8 cellular contexts compared by ENCODE assay signal in the genomic region with DNA sequence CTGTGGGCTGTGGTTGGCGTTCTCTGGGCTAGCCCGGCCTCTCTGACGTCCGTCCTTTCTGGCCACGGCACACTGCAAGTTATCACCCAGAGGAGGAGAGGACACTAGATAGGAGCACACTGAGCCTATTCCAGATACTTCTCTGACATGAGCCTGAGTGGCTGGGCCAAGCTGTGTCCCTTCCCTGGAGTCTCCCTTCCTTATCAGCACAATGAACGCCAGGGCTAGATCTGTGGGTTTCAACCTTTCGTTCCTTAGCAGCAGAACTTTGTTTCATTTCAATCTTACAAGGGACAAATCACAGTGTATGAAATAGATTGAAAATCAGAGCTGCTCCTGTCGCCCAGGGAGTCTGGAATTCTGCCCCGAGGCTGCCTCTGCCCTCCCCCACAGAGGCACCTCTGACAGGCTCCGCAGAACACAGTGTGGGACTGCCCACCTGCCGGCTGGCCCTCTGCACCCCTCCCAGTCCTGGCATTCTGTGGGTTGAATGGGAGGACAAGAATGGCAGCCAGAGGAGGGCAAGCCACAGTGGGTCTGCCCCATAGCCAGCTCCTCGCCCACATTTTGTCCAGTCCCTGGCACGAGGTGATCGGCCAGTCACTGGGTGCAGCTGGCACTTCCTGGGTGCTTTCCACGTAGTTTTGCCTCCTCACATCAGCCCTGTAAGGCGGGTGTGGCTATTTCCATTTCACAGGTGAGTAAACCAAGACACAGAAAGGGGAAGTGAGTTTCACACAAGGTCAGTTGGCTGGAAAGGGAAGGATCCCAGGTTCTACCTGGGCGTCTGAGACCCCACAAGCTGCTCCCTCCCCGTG. TPM values are rescaled to one million over a fixed set of nuclear protein-coding genes. Genes with fewer than 3 reads are reported as not detected.
DNase-seq lines count a peak whose midpoint lies in the region; ATAC-seq and TF ChIP-seq lines count a peak whose summit lies in the region.

No MANE protein-coding gene starts in this region.

- no peak for TF ChIP-seq CTCF in GM13977 (IDR thresholded peaks at IDR 0.05; ENCODE audit: extremely low read depth, insufficient read depth, missing control alignments)

- H3K36me3 Mint-ChIP-seq in activated T-helper 17 cell treated with anti-CD3 and anti-CD28 coated beads, Interleukin-2, amount 50 U/mL, for 72 hours (ENCODE audit: low read depth): peaks cover 35% of the 10 kb centered on the region
- peaks cover 8 to 16% (median 10%) of the 10 kb centered on the region in 3 donors for H3K36me3 Mint-ChIP-seq in immature natural killer cell

- peak overlapping the region; percentile 29 for H3K27ac Mint-ChIP-seq in activated T-helper 17 cell treated with anti-CD3 and anti-CD28 coated beads, Interleukin-2, amount 50 U/mL, for 72 hours
- H3K27ac Mint-ChIP-seq in immature natural killer cell: peak overlapping the region; percentile 57 to 97 (median 92)

- peak; percentile 42 for ATAC-seq in HG02610 (IDR thresholded peaks at IDR 0.05; ENCODE audit: unreplicated experiment)
- ATAC-seq in activated T-helper 17 cell treated with anti-CD3 and anti-CD28 coated beads, Interleukin-2, amount 50 U/mL, for 72 hours (replicated peaks): no peak
- ATAC-seq in HG03039 (IDR thresholded peaks at IDR 0.05; ENCODE audit: unreplicated experiment): no peak

- DNase-seq in GM13977 (ENCODE audit: low spot score) (peak; percentile 44), immature natural killer cell (peak in 2 of 3 donors; percentile 10 to 12), stromal cell of bone marrow (ENCODE audit: low read depth) (peak; percentile 68), RKO (ENCODE audit: low spot score) (no peak)
- DNase-seq in stimulated activated CD4-positive, alpha-beta T cell treated with anti-CD3 and anti-CD28 coated beads, Interleukin-15, amount 100 ng/mL, for 24 hours: no peak

- in situ Hi-C loops in GM13977 (cut with MboI; ENCODE audit: low pct_unique_long_range_greater_than_20kb, low sequenced_read_pairs, unreplicated experiment): no loop called here

- no peak overlapping the region for H3K4me3 Mint-ChIP-seq in activated T-helper 17 cell treated with anti-CD3 and anti-CD28 coated beads, Interleukin-2, amount 50 U/mL, for 72 hours
- H3K4me3 Mint-ChIP-seq in immature natural killer cell: peak overlapping the region in 1 of 5 donors; percentile 46

- H3K9me3 Mint-ChIP-seq in activated T-helper 17 cell treated with anti-CD3 and anti-CD28 coated beads, Interleukin-2, amount 50 U/mL, for 72 hours: no peaks in the 10 kb centered on the region
- no peaks in the 10 kb centered on the region for H3K9me3 Mint-ChIP-seq in immature natural killer cell

- peaks cover 4% of the 10 kb centered on the region for H3K4me1 Mint-ChIP-seq in activated T-helper 17 cell treated with anti-CD3 and anti-CD28 coated beads, Interleukin-2, amount 50 U/mL, for 72 hours
- peaks cover 32 to 39% of the 10 kb centered on the region in 2 donors for H3K4me1 Mint-ChIP-seq in immature natural killer cell

- H3K27me3 Mint-ChIP-seq in activated T-helper 17 cell treated with anti-CD3 and anti-CD28 coated beads, Interleukin-2, amount 50 U/mL, for 72 hours: no peaks in the 10 kb centered on the region
- peaks cover 0 to 2% (median 0%) of the 10 kb centered on the region in 3 donors for H3K27me3 Mint-ChIP-seq in immature natural killer cell (ENCODE audit: low read depth in 3 of 3)

RNA-seq across cellular contexts. Expression of a gene that starts 26.0 kb away (rescaled TPM):
- 10 to 100 TPM; 10.5 to 14.0 TPM for total RNA-seq in activated T-helper 17 cell treated with anti-CD3 and anti-CD28 coated beads, Interleukin-2, amount 50 U/mL, for 72 hours
- polyA plus RNA-seq in immature natural killer cell: 10 to 100 TPM in 2 of 3 donors, 1 to 10 TPM in 1; 9.6 to 26.0 (median 23.0) TPM

RNA-seq across cellular contexts. Expression of a gene that starts 30.4 kb away (rescaled TPM):
- 1 to 10 TPM; 5.1 to 6.4 TPM for total RNA-seq in activated T-helper 17 cell treated with anti-CD3 and anti-CD28 coated beads, Interleukin-2, amount 50 U/mL, for 72 hours
- polyA plus RNA-seq in immature natural killer cell: 1 to 10 TPM in 1 of 3 donors, under 1 TPM in 1, not detected in 1; 0.82 to 4.1 TPM

RNA-seq across cellular contexts. Expression of a gene that starts 53.9 kb away (rescaled TPM):
- total RNA-seq in activated T-helper 17 cell treated with anti-CD3 and anti-CD28 coated beads, Interleukin-2, amount 50 U/mL, for 72 hours: not detected
- not detected for polyA plus RNA-seq in immature natural killer cell

Comparison
In these comparisons a context has a peak if more than half of its experiments do, and no peak if none do; other contexts are left out.
1. DNase-seq: peak in GM13977 (single experiment), immature natural killer cell (2 of 3) and stromal cell of bone marrow (single experiment); none in RKO (single experiment) and stimulated activated CD4-positive, alpha-beta T cell treated with anti-CD3 and anti-CD28 coated beads, Interleukin-15, amount 100 ng/mL, for 24 hours (single experiment).